In the genomic region with DNA sequence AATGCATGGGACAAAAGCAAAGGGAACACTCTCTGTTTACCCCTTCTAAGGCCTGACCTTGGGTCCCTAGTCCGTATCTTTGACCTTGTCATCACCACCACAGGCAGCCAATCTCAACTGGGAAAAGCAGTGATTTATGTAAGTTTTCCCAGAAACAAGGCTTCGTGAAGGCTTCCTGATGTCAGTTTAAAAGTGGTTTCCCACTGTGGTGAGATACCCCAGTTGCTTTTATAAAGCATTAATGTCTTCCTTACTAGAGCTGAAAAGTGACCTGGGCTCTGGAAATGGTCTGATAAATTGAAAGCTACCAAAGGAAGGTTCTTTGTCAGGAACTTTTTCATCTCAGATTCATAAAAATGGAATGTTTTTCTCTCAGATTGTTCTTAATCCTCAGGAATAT, we compare ENCODE assay signal across 25 cellular contexts.
"Had no signal": no experiment of that assay in that cellular context is flagged by ENCODE, and none has a peak within 500 bp of the region (broad histone marks: within the 10 kb centered on the region; RNA-seq: fewer than 3 reads in every experiment).

No MANE protein-coding gene starts in this region.

- H3K9me3 ChIP-seq: colonic mucosa, esophagus squamous epithelium, lower lobe of right lung had no signal

- H3K4me1 ChIP-seq: colonic mucosa, esophagus squamous epithelium, gastrocnemius medialis, heart right ventricle, left lung, lower lobe of right lung had no signal

- H3K27ac Mint-ChIP-seq: dendritic cell treated with granulocyte-macrophage colony-stimulating factor and Interleukin-4, amounts not matched to agents 40 ng/mL and 50 ng/mL, for 4 days; effector memory CD8-positive, alpha-beta T cell; endodermal cell; mesothelial cell of epicardium; naive B cell had no signal

- ATAC-seq: effector memory CD8-positive, alpha-beta T cell; esophagus mucosa; gastrocnemius medialis; heart right ventricle; left cardiac atrium; left lung; left ventricle myocardium superior; lower lobe of right lung; mucosa of descending colon had no signal

- DNase-seq: colonic mucosa; cortex of kidney; effector CD8-positive, alpha-beta T cell; effector memory CD8-positive, alpha-beta T cell; endodermal cell; erythroblast; esophagus squamous epithelium; foreskin fibroblast; foreskin melanocyte; gastrocnemius medialis; glutamatergic neuron; head of caudate nucleus; heart right ventricle; hippocampal formation; left cardiac atrium; left lung; left ventricle myocardium superior; lower lobe of right lung; mesenchymal stem cell; mucosa of descending colon; naive B cell had no signal

- H3K36me3 ChIP-seq: colonic mucosa, esophagus squamous epithelium, gastrocnemius medialis, heart right ventricle, left lung, lower lobe of right lung had no signal

- H3K27me3 ChIP-seq: colonic mucosa, esophagus squamous epithelium, gastrocnemius medialis, heart right ventricle, left lung had no signal

- H3K4me3 Mint-ChIP-seq: dendritic cell treated with granulocyte-macrophage colony-stimulating factor and Interleukin-4, amounts not matched to agents 40 ng/mL and 50 ng/mL, for 4 days; effector memory CD8-positive, alpha-beta T cell; endodermal cell; mesothelial cell of epicardium; naive B cell had no signal

- H3K27ac ChIP-seq: colonic mucosa, epithelial cell of prostate, esophagus squamous epithelium, gastrocnemius medialis, heart right ventricle, left lung, lower lobe of right lung had no signal

- H3K4me3 ChIP-seq: colonic mucosa, esophagus squamous epithelium, gastrocnemius medialis, heart right ventricle, left lung, lower lobe of right lung, mucosa of descending colon had no signal

- H3K4me1 Mint-ChIP-seq: naive B cell had no signal

- H3K36me3 Mint-ChIP-seq: mesothelial cell of epicardium, naive B cell had no signal

- H3K27me3 Mint-ChIP-seq: dendritic cell treated with granulocyte-macrophage colony-stimulating factor and Interleukin-4, amounts not matched to agents 40 ng/mL and 50 ng/mL, for 4 days; effector memory CD8-positive, alpha-beta T cell; naive B cell had no signal
